In genomic region chr22:35443790-35444684, GRCh38 we compare ENCODE assay signal across 1 cellular context.
TF ChIP-seq lines count a peak whose summit lies in the region.

No MANE protein-coding gene starts in this region.

TF ChIP-seq in neural cell, 6 proteins besides CTCF, POLR2A, EP300 and RAD21 (continued from another document):
- TF ChIP-seq REST (IDR thresholded peaks at IDR 0.05; ENCODE audit: borderline replicate concordance), result no peak
